In genomic region chr1:164558461-164559341, GRCh38 we compare ENCODE assay signal across 8 cellular contexts. TPM values are rescaled to one million over a fixed set of nuclear protein-coding genes. Genes with fewer than 3 reads are reported as not detected.
DNase-seq lines count a peak whose midpoint lies in the region; ATAC-seq and TF ChIP-seq lines count a peak whose summit lies in the region.

Gene PBX1 (plus strand): TSS chr1:164559184.

- peaks cover 14 to 17% (median 15%) of the 10 kb centered on the region in 3 donors for H3K4me1 Mint-ChIP-seq in T-cell

- H3K27ac Mint-ChIP-seq in T-cell, result peak within 1 kb of the TSS in 1 of 2 donors; percentile 20

- H3K27me3 Mint-ChIP-seq in T-cell, result peaks cover 3 to 36% of the 10 kb centered on the region in 2 donors

- CTCF ChIA-PET in GM10248 (lab: Yijun Ruan, JAX) (interaction anchor here (0.7 to 1.5 kb wide), 2 partner anchors 11 to 229 kb away, joined by 3 to 4 read pairs; no protein-coding TSS in a partner anchor), T-cell (lab: Charles Lee) (interaction anchor here in 1 of 2 donors (0.6 kb wide), 1 partner anchor 21 kb away, joined by 3 read pairs; no protein-coding TSS in a partner anchor)

- no peaks in the 10 kb centered on the region for H3K9me3 ChIP-seq in left ventricle myocardium inferior (replicated peaks)
- no peaks in the 10 kb centered on the region for H3K9me3 ChIP-seq in transverse colon

- DNase-seq in GM10248 (ENCODE audit: extremely low spot score), result peak; percentile 82
- DNase-seq in NCI-H1436 (lab: John Stamatoyannopoulos, UW), result peak; percentile 97
- DNase-seq in T-cell, result peak; percentile 32 to 79 (median 59)
- DNase-seq in left ventricle myocardium inferior, result peak; percentile 97
- peak; percentile 90 to 100 (median 96) for DNase-seq in posterior cingulate gyrus
- DNase-seq in transverse colon, result peak; percentile 97

- peak; percentile 100 for ATAC-seq in HG02763 (IDR thresholded peaks at IDR 0.05; ENCODE audit: unreplicated experiment)
- peak; percentile 98 to 100 (median 100) for ATAC-seq in T-cell (replicated peaks in 1 of 4)

- H3K36me3 ChIP-seq in left ventricle myocardium inferior, result no peaks in the 10 kb centered on the region
- no peaks in the 10 kb centered on the region for H3K36me3 ChIP-seq in transverse colon

- peaks cover 22% of the 10 kb centered on the region for H3K4me1 ChIP-seq in left ventricle myocardium inferior
- H3K4me1 ChIP-seq in transverse colon, result peaks cover 0 to 19% (median 1%) of the 10 kb centered on the region in 4 donors

- H3K27me3 ChIP-seq in left ventricle myocardium inferior (ENCODE audit: low read depth) (no peaks in the 10 kb centered on the region), transverse colon (no peaks in the 10 kb centered on the region)

- POLR2A ChIA-PET in GM10248 (lab: Yijun Ruan, JAX) (interaction anchor here (0.6 kb wide), 1 partner anchor 8 kb away, joined by 3 read pairs; no protein-coding TSS in a partner anchor), T-cell (lab: Charles Lee) (interaction anchor here (0.6 to 1.0 kb wide), 3 partner anchors 15 to 1176 kb away, joined by 3 to 4 read pairs (median 3); no protein-coding TSS in a partner anchor)

- TF ChIP-seq POLR2A in transverse colon (IDR thresholded peaks at IDR 0.05), result peak; percentile 80

- in situ Hi-C loops in transverse colon (cut with MboI; ENCODE audit: low pct_ligation_motif_present in 1 of 4, low pct_unique_long_range_greater_than_20kb in 1 of 4, low sequenced_read_pairs in 3 of 4), result loop anchor here in 1 of 4 donors (10.0 kb wide), 1 partner anchor 226 kb away; no protein-coding TSS in a partner anchor

- 0 to 1% methylated on average over 17 to 26 of the region's 28 CpGs for WGBS in transverse colon (ENCODE audit: low coverage in 1 of 2), 2 donors

- H3K4me3 Mint-ChIP-seq in T-cell, result peak within 1 kb of the TSS; percentile 67 to 84 (median 71)

- intact Hi-C loops in left ventricle myocardium inferior (cut with micrococcal nuclease) (no loop called here), posterior cingulate gyrus (cut with DNase I) (loop anchor here (5.0 kb wide), 1 partner anchor 229 kb away; no protein-coding TSS in a partner anchor), transverse colon (cut with DNase I; ENCODE audit: low total_unique reads) (loop anchor here (5.0 kb wide), 1 partner anchor 224 kb away; no protein-coding TSS in a partner anchor)

- H3K4me3 ChIP-seq in left ventricle myocardium inferior, result peak within 1 kb of the TSS; percentile 82
- H3K4me3 ChIP-seq in transverse colon, result peak within 1 kb of the TSS; percentile 43 to 90 (median 72)

- H3K9me3 Mint-ChIP-seq in T-cell, result peaks cover 0 to 7% (median 2%) of the 10 kb centered on the region in 3 donors

- H3K27ac ChIP-seq in angular gyrus (ENCODE audit: low read depth, low read length), result peak within 1 kb of the TSS; percentile 64
- H3K27ac ChIP-seq in left ventricle myocardium inferior (replicated peaks), result peak within 1 kb of the TSS; percentile 85
- H3K27ac ChIP-seq in transverse colon, result peak within 1 kb of the TSS; percentile 87 to 89 (median 87)

- TF ChIP-seq CTCF in GM10248 (IDR thresholded peaks at IDR 0.05; ENCODE audit: control extremely low read depth, extremely low read depth, low read depth, missing control alignments), result no peak
- TF ChIP-seq CTCF in left ventricle myocardium inferior (IDR thresholded peaks at IDR 0.05; ENCODE audit: borderline replicate concordance), result no peak
- TF ChIP-seq CTCF in transverse colon (IDR thresholded peaks at IDR 0.05), result no peak

- TF ChIP-seq EP300 in transverse colon (IDR thresholded peaks at IDR 0.05; ENCODE audit: low read depth), result no peak

- H3K36me3 Mint-ChIP-seq in T-cell, result no peaks in the 10 kb centered on the region

RNA-seq across cellular contexts. Expression of gene PBX1, which starts in this region (rescaled TPM):
- total RNA-seq in T-cell (1 to 10 TPM in 4 of 5 donors, under 1 TPM in 1; 0.92 to 2.9 (median 1.8) TPM), left ventricle myocardium inferior (73.2 TPM), transverse colon (10 to 100 TPM; 46.8 to 77.2 (median 50.7) TPM)

Comparison
In these comparisons a context has a peak if more than half of its experiments do, and no peak if none do; other contexts are left out.
1. Peak in every context shown above with its lines: DNase-seq, ATAC-seq, H3K4me3 ChIP-seq and H3K27ac ChIP-seq.
2. RNA of gene PBX1 (total RNA-seq): 73.2 TPM in left ventricle myocardium inferior (single experiment) and 46.8 to 77.2 TPM in transverse colon; 0.92 to 2.9 TPM in T-cell; every median in the first group is over 10 times any median in the second.